ENCODE assay signal across 16 cellular contexts in genomic region chr6:106790935-106791334, GRCh38.
DNase-seq lines count a peak whose midpoint lies in the region; ATAC-seq, FAIRE-seq and TF ChIP-seq lines count a peak whose summit lies in the region.
"Had no signal": no experiment of that assay in that cellular context is flagged by ENCODE, and none has a peak within 500 bp of the region (broad histone marks: within the 10 kb centered on the region; RNA-seq: fewer than 3 reads in every experiment).

No MANE protein-coding gene starts in this region.

- H3K27ac Mint-ChIP-seq in GM23338 (no peak overlapping the region), nephron (peak overlapping the region in 2 of 3 experiments; percentile 1 to 92), WTC11 (no peak overlapping the region)
- H3K27ac Mint-ChIP-seq: CD8-positive, alpha-beta memory T cell had no signal

- no peak for FAIRE-seq in H1 (lab: Jason Lieb, UNC)
- FAIRE-seq: G401.6 had no signal

- WGBS in H1 (ENCODE audit: extremely low coverage in 1 of 2, insufficient coverage in 1 of 2, insufficient read length in 1 of 2, insufficient replicate concordance in 2 of 2, low coverage in 1 of 2, low lambda C conversion rate in 2 of 2, missing lambda C conversion rate in 1 of 2), 2 experiments = 90% methylated on average over 8 of the region's 8 CpGs; no CpG with 5 or more reads in 1 of the 2 experiments
- 59 to 69% methylated on average over 8 of the region's 8 CpGs for WGBS in thyroid gland, 2 donors

- no peaks in the 10 kb centered on the region; the same call in 1 of the 2 replicates for H3K23me2 ChIP-seq in H1 (ENCODE audit: low read depth, low read length)

- intact Hi-C loops in thyroid gland (cut with DNase I) = no loop called here
- intact Hi-C loops in posterior cingulate gyrus (cut with DNase I) = no loop called here

- H3K9ac ChIP-seq in H1 (replicated peaks in 1 of 4; ENCODE audit: extremely low read depth in 1 of 4, low read depth in 3 of 4, low read length in 3 of 4) = no peak overlapping the region
- H3K9ac ChIP-seq: BLaER1 treated with 17β-estradiol and CSF1 and Interleukin-3, amounts not matched to agents 10 nM and 100 nM had no signal

- no peaks in the 10 kb centered on the region for H3K79me2 ChIP-seq in GM23338 (replicated peaks; ENCODE audit: insufficient read depth)
- H3K79me2 ChIP-seq in H1 (ENCODE audit: control insufficient read depth in 1 of 2, insufficient read depth in 2 of 2, low read length in 2 of 2) = no peaks in the 10 kb centered on the region

- no peak overlapping the region for H4K5ac ChIP-seq in H1 (ENCODE audit: insufficient read length, low read depth, low read length)

- no peaks in the 10 kb centered on the region; the same call in 2 of the 3 replicates for H3K36me3 Mint-ChIP-seq in GM23338 (ENCODE audit: low read depth)
- no peaks in the 10 kb centered on the region for H3K36me3 Mint-ChIP-seq in nephron (ENCODE audit: low read depth)
- H3K36me3 Mint-ChIP-seq in WTC11 = no peaks in the 10 kb centered on the region
- H3K36me3 Mint-ChIP-seq: CD8-positive, alpha-beta memory T cell had no signal

- H2BK12ac ChIP-seq in H1 (ENCODE audit: low read depth, low read length) = no peak overlapping the region

- no peak overlapping the region for H3K4me3 Mint-ChIP-seq in GM23338
- H3K4me3 Mint-ChIP-seq in nephron = no peak overlapping the region
- no peak overlapping the region for H3K4me3 Mint-ChIP-seq in WTC11
- H3K4me3 Mint-ChIP-seq: CD8-positive, alpha-beta memory T cell had no signal

- H3K4me1 ChIP-seq in GM23338 (ENCODE audit: insufficient read depth) (no peaks in the 10 kb centered on the region), H1 (replicated peaks in 1 of 4; ENCODE audit: control insufficient read depth in 3 of 4, insufficient read depth in 4 of 4, low read length in 3 of 4) (no peaks in the 10 kb centered on the region), thyroid gland (peaks cover 11 to 14% of the 10 kb centered on the region in 2 donors)
- H3K4me1 ChIP-seq: SJCRH30 had no signal

- H3K4me2 ChIP-seq in GM23338 (no peak overlapping the region), H1 (ENCODE audit: insufficient read depth in 1 of 2, low read depth in 2 of 2, low read length in 2 of 2) (no peak overlapping the region)

- H3K9me3 Mint-ChIP-seq in GM23338 (no peaks in the 10 kb centered on the region), nephron (no peaks in the 10 kb centered on the region), WTC11 (no peaks in the 10 kb centered on the region)

- H2AFZ ChIP-seq in GM23338 (peak overlapping the region; percentile 52), H1 (ENCODE audit: low read length) (no peak overlapping the region)

- H3K36me3 ChIP-seq in GM23338 (ENCODE audit: insufficient read depth) = no peaks in the 10 kb centered on the region
- H3K36me3 ChIP-seq in H1 (ENCODE audit: control insufficient read depth in 2 of 4, insufficient read depth in 4 of 4, low read length in 3 of 4) = no peaks in the 10 kb centered on the region
- no peaks in the 10 kb centered on the region for H3K36me3 ChIP-seq in thyroid gland
- H3K36me3 ChIP-seq: BLaER1 treated with 17β-estradiol and CSF1 and Interleukin-3, amounts not matched to agents 10 nM and 100 nM; SJCRH30 had no signal

- H2AK5ac ChIP-seq in H1 (ENCODE audit: low read depth, low read length) = no peak overlapping the region

- H4K91ac ChIP-seq in H1 (replicated peaks; ENCODE audit: insufficient read length, low read length) = no peak overlapping the region

- no peaks in the 10 kb centered on the region for H3K27me3 ChIP-seq in GM23338 (ENCODE audit: insufficient read depth)
- no peaks in the 10 kb centered on the region for H3K27me3 ChIP-seq in H1 (replicated peaks in 1 of 4; ENCODE audit: control insufficient read depth in 3 of 4, extremely low read depth in 1 of 4, insufficient read depth in 3 of 4, low read length in 3 of 4)
- no peaks in the 10 kb centered on the region for H3K27me3 ChIP-seq in thyroid gland
- H3K27me3 ChIP-seq: SJCRH30 had no signal

- TF ChIP-seq EP300 in H1 (IDR thresholded peaks at IDR 0.05; ENCODE audit: borderline replicate concordance in 1 of 2, low read depth in 2 of 2, low read length in 2 of 2) = no peak

- no peak overlapping the region for H3K56ac ChIP-seq in H1 (replicated peaks; ENCODE audit: insufficient read length, low read depth, low read length)

- H3K9me3 ChIP-seq in H1 (ENCODE audit: insufficient read depth in 2 of 2, low read depth in 1 of 2, low read length in 1 of 2) = no peaks in the 10 kb centered on the region
- no peaks in the 10 kb centered on the region for H3K9me3 ChIP-seq in thyroid gland
- H3K9me3 ChIP-seq: SJCRH30 had no signal

- CTCF ChIA-PET in H1 (lab: Charles Lee; ENCODE audit: partially characterized antibody) = no interaction called here
- CTCF ChIA-PET in WTC11 (lab: Charles Lee) = no interaction called here

- H2BK5ac ChIP-seq in H1 (ENCODE audit: low read depth, low read length) = no peak overlapping the region

- TF ChIP-seq POLR2A in H1 (IDR thresholded peaks at IDR 0.05; ENCODE audit: control extremely low read depth in 1 of 2, low read depth in 2 of 2, low read length in 2 of 2) (no peak), thyroid gland (IDR thresholded peaks at IDR 0.05) (no peak)

- H3K27me3 Mint-ChIP-seq in GM23338 (ENCODE audit: insufficient read depth, low read depth, poor library complexity) = peaks cover 6% of the 10 kb centered on the region
- H3K27me3 Mint-ChIP-seq in nephron (ENCODE audit: low read depth) = peaks cover 52% of the 10 kb centered on the region
- H3K27me3 Mint-ChIP-seq in WTC11 (ENCODE audit: low read depth) = no peaks in the 10 kb centered on the region

- no peak overlapping the region for H4K8ac ChIP-seq in H1 (ENCODE audit: extremely low read depth, insufficient read depth, low read length)

- H3K4me3 ChIP-seq in GM23338 (no peak overlapping the region), H1 (ENCODE audit: extremely low read depth in 1 of 4, insufficient read depth in 2 of 4, low read depth in 3 of 4, low read length in 4 of 4) (no peak overlapping the region), thyroid gland (replicated peaks in 1 of 3) (no peak overlapping the region)
- H3K4me3 ChIP-seq: BLaER1 treated with 17β-estradiol and CSF1 and Interleukin-3, amounts not matched to agents 10 nM and 100 nM; SJCRH30 had no signal

- H2BK20ac ChIP-seq in H1 (ENCODE audit: low read length) = 0 out of 2 replicates have a peak overlapping the region, but pooled peaks have one; percentile 27

- no peak overlapping the region for H3K18ac ChIP-seq in H1 (ENCODE audit: extremely low read depth, low read length)

- H3K27ac ChIP-seq in GM23338 (ENCODE audit: low read depth) (no peak overlapping the region), H1 (ENCODE audit: low read depth, low read length) (no peak overlapping the region), thyroid gland (peak overlapping the region; percentile 66 to 85 (median 73))
- H3K27ac ChIP-seq: BLaER1 treated with 17β-estradiol and CSF1 and Interleukin-3, amounts not matched to agents 10 nM and 100 nM; SJCRH30 had no signal

- TF ChIP-seq CTCF in GM23338 (conservative IDR thresholded peaks at IDR 0.05; ENCODE audit: low read depth in 2 of 2) (no peak), H1 (IDR thresholded peaks at IDR 0.05; ENCODE audit: control extremely low read depth in 1 of 3, insufficient read depth in 1 of 3, low read depth in 1 of 3, low read length in 3 of 3) (no peak), nephron (IDR thresholded peaks at IDR 0.05; ENCODE audit: unreplicated experiment in 3 of 3) (no peak), thyroid gland (IDR thresholded peaks at IDR 0.05) (no peak), WTC11 (IDR thresholded peaks at IDR 0.05) (no peak)

- H2BK120ac ChIP-seq in H1 (replicated peaks; ENCODE audit: low read depth, low read length) = no peak overlapping the region

- H2BK15ac ChIP-seq in H1 (ENCODE audit: low read length) = 0 out of 2 replicates have a peak overlapping the region, but pooled peaks have one; percentile 31

- no peaks in the 10 kb centered on the region for H3K79me1 ChIP-seq in H1 (ENCODE audit: low read depth, low read length)

- TF ChIP-seq RAD21 in H1 (IDR thresholded peaks at IDR 0.05 in 1 of 2, conservative IDR thresholded peaks at IDR 0.05 in 1 of 2; ENCODE audit: low read depth in 2 of 2, low read length in 2 of 2) = no peak

- no peak overlapping the region for H3K14ac ChIP-seq in H1 (ENCODE audit: insufficient read length)

- peaks cover 13% of the 10 kb centered on the region for H3K9me2 ChIP-seq in GM23338 (ENCODE audit: insufficient read depth)

- no peak overlapping the region for H3K23ac ChIP-seq in H1 (ENCODE audit: insufficient read length)

- ATAC-seq in GM23338 (no peak), HG02759 (IDR thresholded peaks at IDR 0.05; ENCODE audit: unreplicated experiment) (no peak), WTC11 (no peak)

- POLR2A ChIA-PET in H1 (lab: Charles Lee; ENCODE audit: partially characterized antibody) = no interaction called here
- POLR2A ChIA-PET in WTC11 (lab: Charles Lee) = no interaction called here

- H3F3A ChIP-seq in GM23338 (replicated peaks; ENCODE audit: low read depth) = no peaks in the 10 kb centered on the region

- DNase-seq in GM23338 (ENCODE audit: low spot score) (no peak), H1 (ENCODE audit: low read depth in 1 of 2, low spot score in 2 of 2) (no peak), thyroid gland (peak; percentile 16 to 23), WTC11 (ENCODE audit: low spot score) (no peak), posterior cingulate gyrus (no peak)
- DNase-seq: CD8-positive, alpha-beta memory T cell; DMS79 treated with DMSO at 0.1 percent for 48 hours; KG1; NCI-H1417 treated with DMSO at 0.1 percent for 48 hours; NCI-H187 treated with DMSO at 0.1 percent for 48 hours; NCI-H526; SJCRH30 had no signal

- H3K4me1 Mint-ChIP-seq in GM23338 (no peaks in the 10 kb centered on the region; the same call in 2 of the 3 replicates), nephron (peaks cover 28% of the 10 kb centered on the region), WTC11 (0 out of 2 replicates have a peak, but pooled peaks cover 3% of the 10 kb centered on the region)
- H3K4me1 Mint-ChIP-seq: CD8-positive, alpha-beta memory T cell had no signal

- no peaks in the 10 kb centered on the region for H4K20me1 ChIP-seq in GM23338 (replicated peaks; ENCODE audit: insufficient read depth)
- H4K20me1 ChIP-seq in H1 (replicated peaks in 1 of 2; ENCODE audit: control insufficient read depth in 1 of 2, insufficient read depth in 2 of 2, low read length in 2 of 2) = no peaks in the 10 kb centered on the region
- H4K20me1 ChIP-seq: BLaER1 treated with 17β-estradiol and CSF1 and Interleukin-3, amounts not matched to agents 10 nM and 100 nM had no signal

- H3K4ac ChIP-seq in H1 (replicated peaks; ENCODE audit: insufficient read length, low read depth, low read length) = no peak overlapping the region

TF ChIP-seq in GM23338, 12 proteins besides CTCF, POLR2A, EP300 and RAD21:
- TF ChIP-seq ZNF331 (CRISPR knock-in tag; IDR thresholded peaks at IDR 0.05; ENCODE audit: low read depth) = no peak

TF ChIP-seq in H1, 55 proteins besides CTCF, POLR2A, EP300 and RAD21:
- no peak for TF ChIP-seq TCF12 (IDR thresholded peaks at IDR 0.05; ENCODE audit: low read depth, low read length)

TF ChIP-seq in WTC11, 78 proteins besides CTCF, POLR2A, EP300 and RAD21 (continues in another document):
- TF ChIP-seq IRF2 (CRISPR knock-in tag; IDR thresholded peaks at IDR 0.05; ENCODE audit: borderline replicate concordance, low read depth) (no peak), RELA (CRISPR knock-in tag; IDR thresholded peaks at IDR 0.05; ENCODE audit: borderline replicate concordance) (no peak), JUN (CRISPR knock-in tag; IDR thresholded peaks at IDR 0.05) (no peak), RORB (CRISPR knock-in tag; IDR thresholded peaks at IDR 0.05) (no peak)

Comparison
In these comparisons a context has a peak if more than half of its experiments do, and no peak if none do; other contexts are left out.
1. DNase-seq: peak in thyroid gland (2 of 2); none in GM23338 (single experiment), H1 (0 of 2), WTC11 (single experiment) and posterior cingulate gyrus (0 of 10).
2. H3K27ac ChIP-seq: peak in thyroid gland (3 of 3); none in GM23338 (single experiment) and H1 (single experiment).
3. H3K27ac Mint-ChIP-seq: peak in nephron (2 of 3); none in GM23338 (single experiment) and WTC11 (single experiment).